ENCODE assay signal across 25 cellular contexts in genomic region chr14:105095236-105095805, GRCh38. TPM values are rescaled to one million over a fixed set of nuclear protein-coding genes. Genes with fewer than 3 reads are reported as not detected.
A peak's percentile ranks its signal among the peaks of the same experiment; 100 is the strongest.
DNase-seq lines count a peak whose midpoint lies in the region; ATAC-seq, FAIRE-seq and TF ChIP-seq lines count a peak whose summit lies in the region.
"Had no signal": no experiment of that assay in that cellular context is flagged by ENCODE, and none has a peak within 500 bp of the region (broad histone marks: within the 10 kb centered on the region; RNA-seq: fewer than 3 reads in every experiment).

No MANE protein-coding gene starts in this region.

- FAIRE-seq in bronchial epithelial cell (lab: Jason Lieb, UNC), result peak; percentile 7
- FAIRE-seq: astrocyte had no signal

- no peak overlapping the region for H3K23ac ChIP-seq in mesenchymal stem cell (ENCODE audit: low read length in 2 of 2)

- no peak overlapping the region for H2BK120ac ChIP-seq in mesenchymal stem cell (ENCODE audit: low read depth, low read length)

- H4K20me1 ChIP-seq in BLaER1, result peaks cover 52% of the 10 kb centered on the region

- CTCF ChIA-PET in CD8-positive, alpha-beta memory T cell (lab: Charles Lee), result interaction anchor here (1.0 kb wide), 1 partner anchor 28 kb away, joined by 3 read pairs; no protein-coding TSS in a partner anchor
- CTCF ChIA-PET in activated CD4-positive, alpha-beta T cell treated with anti-CD3 and anti-CD28 coated beads for 36 hours (lab: Charles Lee), result interaction anchor here (0.5 to 1.2 kb wide), 5 partner anchors 9 to 1323 kb away, joined by 3 to 4 read pairs (median 3); no protein-coding TSS in a partner anchor

- H3K79me1 ChIP-seq in mesenchymal stem cell (replicated peaks; ENCODE audit: low read length, poor library complexity, severe bottlenecking), result peaks cover 2% of the 10 kb centered on the region

- no peak overlapping the region for H3K18ac ChIP-seq in mesenchymal stem cell (ENCODE audit: low read depth in 1 of 2, low read length in 2 of 2)

- H3K36me3 Mint-ChIP-seq in CD8-positive, alpha-beta memory T cell, result peaks cover 0 to 2% (median 0%) of the 10 kb centered on the region in 3 donors
- H3K36me3 Mint-ChIP-seq in nephron (ENCODE audit: low read depth), result peaks cover 4% of the 10 kb centered on the region
- H3K36me3 Mint-ChIP-seq in activated CD4-positive, alpha-beta T cell treated with anti-CD3 and anti-CD28 coated beads for 36 hours (ENCODE audit: low read depth), result no peaks in the 10 kb centered on the region
- H3K36me3 Mint-ChIP-seq: activated naive CD8-positive, alpha-beta T cell treated with anti-CD3 and anti-CD28 coated beads for 36 hours had no signal

- no peak overlapping the region for H2AK5ac ChIP-seq in mesenchymal stem cell (ENCODE audit: low read length, severe bottlenecking)

- no peak overlapping the region for H4K91ac ChIP-seq in mesenchymal stem cell (ENCODE audit: low read length)

- no peak for TF ChIP-seq CTCF in bronchial epithelial cell (IDR thresholded peaks at IDR 0.05; ENCODE audit: insufficient read depth, low read length, severe bottlenecking)
- no peak for TF ChIP-seq CTCF in nephron (IDR thresholded peaks at IDR 0.05; ENCODE audit: unreplicated experiment in 3 of 3)

- peaks cover 10 to 28% (median 11%) of the 10 kb centered on the region in 3 donors for H3K4me1 Mint-ChIP-seq in CD8-positive, alpha-beta memory T cell
- peaks cover 17% of the 10 kb centered on the region for H3K4me1 Mint-ChIP-seq in nephron
- peaks cover 8% of the 10 kb centered on the region for H3K4me1 Mint-ChIP-seq in activated CD4-positive, alpha-beta T cell treated with anti-CD3 and anti-CD28 coated beads for 36 hours

- H3K4me3 ChIP-seq in BLaER1, result no peak overlapping the region
- H3K4me3 ChIP-seq in CD8-positive, alpha-beta memory T cell (ENCODE audit: low read length), result no peak overlapping the region
- H3K4me3 ChIP-seq in bronchial epithelial cell (ENCODE audit: low read depth, low read length), result no peak overlapping the region
- H3K4me3 ChIP-seq in mesenchymal stem cell (ENCODE audit: insufficient read depth in 1 of 2, low read depth in 1 of 2, low read length in 2 of 2), result no peak overlapping the region
- H3K4me3 ChIP-seq: SJCRH30, stomach, tibial artery had no signal

- H3K36me3 ChIP-seq in BLaER1 (peaks cover 43% of the 10 kb centered on the region), bronchial epithelial cell (ENCODE audit: control insufficient read depth, insufficient read depth, low read length) (no peaks in the 10 kb centered on the region), mesenchymal stem cell (ENCODE audit: control insufficient read depth in 1 of 2, insufficient read depth in 2 of 2, low read depth in 1 of 2, low read length in 2 of 2) (no peaks in the 10 kb centered on the region)
- H3K36me3 ChIP-seq in CD8-positive, alpha-beta memory T cell (ENCODE audit: insufficient read depth, low read length), result no peaks in the 10 kb centered on the region
- H3K36me3 ChIP-seq: SJCRH30, stomach, tibial artery had no signal

- H3K4me2 ChIP-seq in BLaER1, result peak overlapping the region; percentile 97
- H3K4me2 ChIP-seq in mesenchymal stem cell (ENCODE audit: low read length, poor library complexity, severe bottlenecking), result no peak overlapping the region

- H2BK15ac ChIP-seq in mesenchymal stem cell (ENCODE audit: low read depth, poor library complexity, severe bottlenecking), result no peak overlapping the region

- H3K9me3 Mint-ChIP-seq in CD8-positive, alpha-beta memory T cell, result peaks cover 0 to 6% (median 0%) of the 10 kb centered on the region in 5 donors
- H3K9me3 Mint-ChIP-seq in nephron, result peaks cover 20% of the 10 kb centered on the region
- peaks cover 3% of the 10 kb centered on the region for H3K9me3 Mint-ChIP-seq in activated CD4-positive, alpha-beta T cell treated with anti-CD3 and anti-CD28 coated beads for 36 hours (ENCODE audit: low read depth)

- H2AFZ ChIP-seq in mesenchymal stem cell (ENCODE audit: low read depth, low read length), result no peak overlapping the region

- no peak for DNase-seq in CD8-positive, alpha-beta memory T cell
- DNase-seq in bronchial epithelial cell (ENCODE audit: low read depth) (no peak), mesenchymal stem cell (no peak), NCI-H345 (lab: John Stamatoyannopoulos, UW) (no peak), cortex of kidney (lab: John Stamatoyannopoulos, UW) (no peak)
- no peak for DNase-seq in activated CD4-positive, alpha-beta T cell treated with anti-CD3 and anti-CD28 coated beads for 36 hours
- DNase-seq: activated CD8-positive, alpha-beta memory T cell treated with anti-CD3 and anti-CD28 coated beads for 24 hours; activated naive CD8-positive, alpha-beta T cell treated with anti-CD3 and anti-CD28 coated beads for 36 hours; activated T-cell treated with anti-CD3 and anti-CD28 coated beads, Interleukin-2, amount 50 U/mL, for 48 hours; DMS153; GF-D8; KBM-7; MM.1S; NCI-H1417 treated with DMSO at 0.1 percent for 48 hours; NCI-H2107; NK-92 treated with Interleukin-12 subunit alpha and Interleukin-12 subunit beta, amount 100 ng/mL, for 24 hours; SJCRH30; stomach had no signal

- peak overlapping the region in 6 of 7 donors; percentile 27 to 87 (median 46) for H3K4me3 Mint-ChIP-seq in CD8-positive, alpha-beta memory T cell
- H3K4me3 Mint-ChIP-seq in nephron, result peak overlapping the region; percentile 62 to 75 (median 74)
- H3K4me3 Mint-ChIP-seq in activated CD4-positive, alpha-beta T cell treated with anti-CD3 and anti-CD28 coated beads for 36 hours, result no peak overlapping the region
- H3K4me3 Mint-ChIP-seq: activated naive CD8-positive, alpha-beta T cell treated with anti-CD3 and anti-CD28 coated beads for 36 hours had no signal

- ATAC-seq in activated CD4-positive, alpha-beta T cell treated with anti-CD3 and anti-CD28 coated beads for 36 hours, result no peak

- no peak overlapping the region for H2BK5ac ChIP-seq in mesenchymal stem cell (ENCODE audit: low read depth, low read length, poor library complexity, severe bottlenecking)

- H4K8ac ChIP-seq in mesenchymal stem cell (ENCODE audit: low read length), result no peak overlapping the region

- no peak overlapping the region for H3K27ac ChIP-seq in BLaER1
- H3K27ac ChIP-seq in CD8-positive, alpha-beta memory T cell (ENCODE audit: low read depth, low read length), result no peak overlapping the region
- no peak overlapping the region for H3K27ac ChIP-seq in mesenchymal stem cell (ENCODE audit: low read length, poor library complexity, severe bottlenecking)
- H3K27ac ChIP-seq: SJCRH30, tibial artery had no signal

- H3K4me1 ChIP-seq in BLaER1 (peaks cover 67% of the 10 kb centered on the region), mesenchymal stem cell (ENCODE audit: control insufficient read depth, insufficient read depth, low read depth, low read length) (peaks cover 33% of the 10 kb centered on the region)
- peaks cover 24% of the 10 kb centered on the region for H3K4me1 ChIP-seq in CD8-positive, alpha-beta memory T cell (ENCODE audit: insufficient read depth, low read length)

- H2BK12ac ChIP-seq in mesenchymal stem cell (ENCODE audit: low read length in 2 of 2), result no peak overlapping the region

- H3K27me3 ChIP-seq in BLaER1 (no peaks in the 10 kb centered on the region), bronchial epithelial cell (ENCODE audit: control insufficient read depth, insufficient read depth, low read length) (no peaks in the 10 kb centered on the region), mesenchymal stem cell (ENCODE audit: control insufficient read depth in 1 of 2, insufficient read depth in 1 of 2, low read length in 2 of 2) (peaks cover 7 to 47% of the 10 kb centered on the region in 2 experiments)
- H3K27me3 ChIP-seq in CD8-positive, alpha-beta memory T cell (ENCODE audit: insufficient read depth, low read length, poor library complexity, severe bottlenecking), result no peaks in the 10 kb centered on the region
- H3K27me3 ChIP-seq: SJCRH30, tibial artery had no signal

- H3K4ac ChIP-seq in mesenchymal stem cell (ENCODE audit: low read depth in 1 of 2, low read length in 2 of 2), result no peak overlapping the region

- POLR2A ChIA-PET in CD8-positive, alpha-beta memory T cell (lab: Charles Lee), result interaction anchor here (1.4 kb wide), 1 partner anchor 9 kb away, joined by 3 read pairs; no protein-coding TSS in a partner anchor
- POLR2A ChIA-PET in activated CD4-positive, alpha-beta T cell treated with anti-CD3 and anti-CD28 coated beads for 36 hours (lab: Charles Lee), result no interaction called here

- H3K9me3 ChIP-seq in BLaER1 (peaks cover 19% of the 10 kb centered on the region), mesenchymal stem cell (ENCODE audit: control insufficient read depth, low read length) (peaks cover 9% of the 10 kb centered on the region)
- no peaks in the 10 kb centered on the region for H3K9me3 ChIP-seq in CD8-positive, alpha-beta memory T cell (ENCODE audit: low read length)
- H3K9me3 ChIP-seq: tibial artery had no signal

- intact Hi-C loops in activated CD4-positive, alpha-beta T cell treated with anti-CD3 and anti-CD28 coated beads for 36 hours (cut with DNase I, micrococcal nuclease), result no loop called here

- 89% methylated on average over 7 of the region's 7 CpGs for WGBS in mesenchymal stem cell

- peaks cover 11 to 15% of the 10 kb centered on the region in 2 donors for H3K27me3 Mint-ChIP-seq in CD8-positive, alpha-beta memory T cell
- H3K27me3 Mint-ChIP-seq in nephron (ENCODE audit: low read depth), result peaks cover 9% of the 10 kb centered on the region
- H3K27me3 Mint-ChIP-seq in activated CD4-positive, alpha-beta T cell treated with anti-CD3 and anti-CD28 coated beads for 36 hours, result no peaks in the 10 kb centered on the region
- H3K27me3 Mint-ChIP-seq: activated naive CD8-positive, alpha-beta T cell treated with anti-CD3 and anti-CD28 coated beads for 36 hours had no signal

- H3K27ac Mint-ChIP-seq in CD8-positive, alpha-beta memory T cell, result peak overlapping the region in 5 of 8 donors; percentile 11 to 81 (median 46)
- peak overlapping the region in 2 of 3 experiments; percentile 14 to 48 for H3K27ac Mint-ChIP-seq in nephron
- no peak overlapping the region for H3K27ac Mint-ChIP-seq in activated CD4-positive, alpha-beta T cell treated with anti-CD3 and anti-CD28 coated beads for 36 hours
- H3K27ac Mint-ChIP-seq: activated naive CD8-positive, alpha-beta T cell treated with anti-CD3 and anti-CD28 coated beads for 36 hours had no signal

- H3K9ac ChIP-seq in BLaER1 (no peak overlapping the region), mesenchymal stem cell (ENCODE audit: low read length) (no peak overlapping the region)

- H3K14ac ChIP-seq in mesenchymal stem cell (ENCODE audit: low read length in 2 of 2), result no peak overlapping the region

RNA-seq across cellular contexts. Expression of gene GPR132, which starts 30.1 kb away (rescaled TPM):
- 10 to 100 TPM; 51.3 to 52.0 TPM for total RNA-seq in CD8-positive, alpha-beta memory T cell
- polyA plus RNA-seq in CD8-positive, alpha-beta memory T cell, result 34.9 TPM
- total RNA-seq in bronchial epithelial cell, result 0.13 TPM in 1 of 2 replicates, not detected in the other
- polyA plus RNA-seq in mesenchymal stem cell (2013, experiment 1 of 2), result 0.03 TPM
- 0.01 TPM for polyA plus RNA-seq in mesenchymal stem cell (2013, experiment 2 of 2)
- total RNA-seq in activated CD4-positive, alpha-beta T cell treated with anti-CD3 and anti-CD28 coated beads for 36 hours, result 10 to 100 TPM; 27.7 to 35.4 TPM
- total RNA-seq: HT-29, myocyte, NCI-H460 had no signal

Comparison
In these comparisons a context has a peak if more than half of its experiments do, and no peak if none do; other contexts are left out.
1. RNA of gene GPR132, which starts 30.1 kb away (total RNA-seq): 51.3 to 52.0 TPM in CD8-positive, alpha-beta memory T cell and 27.7 to 35.4 TPM in activated CD4-positive, alpha-beta T cell treated with anti-CD3 and anti-CD28 coated beads for 36 hours; 0.13 TPM in bronchial epithelial cell; every median in the first group is over 10 times any median in the second.